ENCODE assay signal across 1 cellular context in genomic region chr2:16665746-16666452, GRCh38.
A peak's percentile ranks its signal among the peaks of the same experiment; 100 is the strongest.
TF ChIP-seq lines count a peak whose summit lies in the region.

Gene CYRIA (minus strand): TSS chr2:16665834. CDS start chr2:16588119, 77,715 bp downstream.

TF ChIP-seq in K562, 482 proteins besides CTCF, POLR2A, EP300 and RAD21 (continued from another document):
- TF ChIP-seq VEZF1 (CRISPR knock-in tag; IDR thresholded peaks at IDR 0.05) (peak; percentile 84), ZNF639 (CRISPR knock-in tag; conservative IDR thresholded peaks at IDR 0.05 in 1 of 2, IDR thresholded peaks at IDR 0.05 in 1 of 2) (peak in 1 of 2 experiments; percentile 72; a peak in 2 of 4 replicates)
